8 cellular contexts compared by ENCODE assay signal in genomic region chr15:52780172-52780980, GRCh38. TPM values are rescaled to one million over a fixed set of nuclear protein-coding genes. Genes with fewer than 3 reads are reported as not detected.
A peak's percentile ranks its signal among the peaks of the same experiment; 100 is the strongest.
DNase-seq lines count a peak whose midpoint lies in the region; ATAC-seq and TF ChIP-seq lines count a peak whose summit lies in the region.

No MANE protein-coding gene starts in this region.

- H3K27ac Mint-ChIP-seq in activated naive CD8-positive, alpha-beta T cell treated with anti-CD3 and anti-CD28 coated beads for 36 hours = peak overlapping the region; percentile 20

- H3K4me3 Mint-ChIP-seq in activated naive CD8-positive, alpha-beta T cell treated with anti-CD3 and anti-CD28 coated beads for 36 hours = no peak overlapping the region

- peaks cover 79% of the 10 kb centered on the region for H3K27me3 ChIP-seq in cardiac muscle cell

- no peaks in the 10 kb centered on the region for H3K9me3 ChIP-seq in cardiac muscle cell (ENCODE audit: low read depth)

- peaks cover 7% of the 10 kb centered on the region for H3K4me1 ChIP-seq in cardiac muscle cell (ENCODE audit: low read depth)

- H3K36me3 ChIP-seq in cardiac muscle cell = no peaks in the 10 kb centered on the region

- intact Hi-C loops in sciatic nerve (cut with DNase I) = no loop called here

- H3K9me3 Mint-ChIP-seq in activated naive CD8-positive, alpha-beta T cell treated with anti-CD3 and anti-CD28 coated beads for 36 hours = no peaks in the 10 kb centered on the region

- H3K27ac ChIP-seq in cardiac muscle cell = no peak overlapping the region

- peaks cover 10% of the 10 kb centered on the region for H3K4me1 Mint-ChIP-seq in activated naive CD8-positive, alpha-beta T cell treated with anti-CD3 and anti-CD28 coated beads for 36 hours

- no peak overlapping the region for H3K4me3 ChIP-seq in cardiac muscle cell

- ATAC-seq in GM21737 (IDR thresholded peaks at IDR 0.05; ENCODE audit: unreplicated experiment) (peak; percentile 57), sciatic nerve (peak; percentile 72)

- DNase-seq in GF-D8 (lab: John Stamatoyannopoulos, UW) = peak; percentile 49
- peak; percentile 71 to 74 for DNase-seq in Kasumi-1 (lab: John Stamatoyannopoulos, UW)
- DNase-seq in SKM-1 treated with dmso at 0.1 percent for 144 hours (lab: John Stamatoyannopoulos, UW; ENCODE audit: unreplicated experiment) = peak; percentile 93
- peak; percentile 53 for DNase-seq in activated naive CD8-positive, alpha-beta T cell treated with anti-CD3 and anti-CD28 coated beads for 36 hours
- DNase-seq in cardiac muscle cell (ENCODE audit: low read depth in 1 of 2, low spot score in 1 of 2) = peak; percentile 62 to 68
- peak; percentile 75 for DNase-seq in sciatic nerve (ENCODE audit: low spot score)
- no peak for DNase-seq in HuH-7.5 (ENCODE audit: low spot score)

- peaks cover 84% of the 10 kb centered on the region for H3K27me3 Mint-ChIP-seq in activated naive CD8-positive, alpha-beta T cell treated with anti-CD3 and anti-CD28 coated beads for 36 hours

- TF ChIP-seq CTCF in cardiac muscle cell (IDR thresholded peaks at IDR 0.05; ENCODE audit: low read depth, low read length) = peak; percentile 93

- no peaks in the 10 kb centered on the region for H3K36me3 Mint-ChIP-seq in activated naive CD8-positive, alpha-beta T cell treated with anti-CD3 and anti-CD28 coated beads for 36 hours

RNA-seq across cellular contexts. Expression of gene ONECUT1, which starts 9.8 kb away (rescaled TPM):
- total RNA-seq in activated naive CD8-positive, alpha-beta T cell treated with anti-CD3 and anti-CD28 coated beads for 36 hours = not detected
- 0.18 TPM in 1 of 2 replicates, not detected in the other for total RNA-seq in cardiac muscle cell
- 0.44 TPM in 1 of 2 replicates, not detected in the other for polyA plus RNA-seq in cardiac muscle cell
- not detected for total RNA-seq in sciatic nerve
